12 cellular contexts compared by ENCODE assay signal in genomic region chr11:85725510-85726258, GRCh38. TPM values are rescaled to one million over a fixed set of nuclear protein-coding genes. Genes with fewer than 3 reads are reported as not detected.
A peak's percentile ranks its signal among the peaks of the same experiment; 100 is the strongest.
DNase-seq lines count a peak whose midpoint lies in the region; ATAC-seq and TF ChIP-seq lines count a peak whose summit lies in the region.
"Had no signal": no experiment of that assay in that cellular context is flagged by ENCODE, and none has a peak within 500 bp of the region (broad histone marks: within the 10 kb centered on the region; RNA-seq: fewer than 3 reads in every experiment).

No MANE protein-coding gene starts in this region.

- peaks cover 24% of the 10 kb centered on the region for H3K4me1 ChIP-seq in left ventricle myocardium inferior
- peaks cover 0 to 8% of the 10 kb centered on the region in 2 donors for H3K4me1 ChIP-seq in right atrium auricular region
- H3K4me1 ChIP-seq in GM23338 (ENCODE audit: insufficient read depth) = peaks cover 2% of the 10 kb centered on the region; the same call in 1 of the 2 replicates
- H3K4me1 ChIP-seq: BLaER1 treated with 17β-estradiol and CSF1 and Interleukin-3, amounts not matched to agents 10 nM and 100 nM; lower lobe of right lung had no signal

- H3K9me3 Mint-ChIP-seq in GM23338 = no peaks in the 10 kb centered on the region; the same call in 2 of the 3 replicates
- H3K9me3 Mint-ChIP-seq: stimulated activated effector memory CD8-positive, alpha-beta T cell treated with anti-CD3 and anti-CD28 coated beads, Interleukin-12 subunit alpha, Interleukin-12 subunit beta, amount 100 ng/mL, for 72 hours had no signal

- TF ChIP-seq CTCF in left ventricle myocardium inferior (IDR thresholded peaks at IDR 0.05; ENCODE audit: borderline replicate concordance) (peak; percentile 3), right atrium auricular region (IDR thresholded peaks at IDR 0.05) (no peak), GM23338 (conservative IDR thresholded peaks at IDR 0.05; ENCODE audit: low read depth in 2 of 2) (no peak)

- no peaks in the 10 kb centered on the region for H3K27me3 ChIP-seq in left ventricle myocardium inferior (ENCODE audit: low read depth)
- no peaks in the 10 kb centered on the region for H3K27me3 ChIP-seq in right atrium auricular region
- no peaks in the 10 kb centered on the region for H3K27me3 ChIP-seq in GM23338 (ENCODE audit: insufficient read depth)
- H3K27me3 ChIP-seq: BLaER1 treated with 17β-estradiol and CSF1 and Interleukin-3, amounts not matched to agents 10 nM and 100 nM had no signal

- H3F3A ChIP-seq in GM23338 (replicated peaks; ENCODE audit: low read depth) = no peaks in the 10 kb centered on the region

- no peak overlapping the region for H3K27ac Mint-ChIP-seq in GM23338
- H3K27ac Mint-ChIP-seq: stimulated activated effector memory CD8-positive, alpha-beta T cell treated with anti-CD3 and anti-CD28 coated beads, Interleukin-12 subunit alpha, Interleukin-12 subunit beta, amount 100 ng/mL, for 72 hours had no signal

- intact Hi-C loops in left ventricle myocardium inferior (cut with micrococcal nuclease) = no loop called here

- H4K20me1 ChIP-seq in GM23338 (replicated peaks; ENCODE audit: insufficient read depth) = no peaks in the 10 kb centered on the region
- H4K20me1 ChIP-seq: BLaER1 treated with 17β-estradiol and CSF1 and Interleukin-3, amounts not matched to agents 10 nM and 100 nM had no signal

- POLR2A ChIA-PET in HEK293T (lab: Yijun Ruan, JAX) = no interaction called here

- peaks cover 26% of the 10 kb centered on the region for H3K9me2 ChIP-seq in GM23338 (ENCODE audit: insufficient read depth)

- peaks cover 12% of the 10 kb centered on the region; the same call in 2 of the 3 replicates for H3K4me1 Mint-ChIP-seq in GM23338

- H3K27me3 Mint-ChIP-seq in GM23338 (ENCODE audit: insufficient read depth, low read depth, poor library complexity) = peaks cover 2% of the 10 kb centered on the region

- H3K27ac ChIP-seq in left ventricle myocardium inferior (replicated peaks) (peak overlapping the region; percentile 22), right atrium auricular region (peak overlapping the region in 1 of 2 donors; percentile 45), GM23338 (ENCODE audit: low read depth) (no peak overlapping the region)
- H3K27ac ChIP-seq: BLaER1 treated with 17β-estradiol and CSF1 and Interleukin-3, amounts not matched to agents 10 nM and 100 nM; lower lobe of right lung had no signal

- H3K36me3 ChIP-seq in left ventricle myocardium inferior (no peaks in the 10 kb centered on the region), right atrium auricular region (no peaks in the 10 kb centered on the region), GM23338 (ENCODE audit: insufficient read depth) (no peaks in the 10 kb centered on the region)
- H3K36me3 ChIP-seq: lower lobe of right lung had no signal

- CTCF ChIA-PET in HEK293T (lab: Yijun Ruan, JAX) = no interaction called here

- no peak overlapping the region for H2AFZ ChIP-seq in GM23338

- H3K4me3 ChIP-seq in left ventricle myocardium inferior (no peak overlapping the region), right atrium auricular region (no peak overlapping the region), GM23338 (no peak overlapping the region)
- H3K4me3 ChIP-seq: BLaER1 treated with 17β-estradiol and CSF1 and Interleukin-3, amounts not matched to agents 10 nM and 100 nM; lower lobe of right lung had no signal

- no peak overlapping the region for H3K4me3 Mint-ChIP-seq in GM23338
- H3K4me3 Mint-ChIP-seq: stimulated activated effector memory CD8-positive, alpha-beta T cell treated with anti-CD3 and anti-CD28 coated beads, Interleukin-12 subunit alpha, Interleukin-12 subunit beta, amount 100 ng/mL, for 72 hours had no signal

- ATAC-seq in GM23338 = no peak
- ATAC-seq: stimulated activated effector memory CD8-positive, alpha-beta T cell treated with anti-CD3 and anti-CD28 coated beads, Interleukin-12 subunit alpha, Interleukin-12 subunit beta, amount 100 ng/mL, for 72 hours had no signal

- H3K4me2 ChIP-seq in GM23338 = no peak overlapping the region
- H3K4me2 ChIP-seq: BLaER1 treated with 17β-estradiol and CSF1 and Interleukin-3, amounts not matched to agents 10 nM and 100 nM had no signal

- H3K36me3 Mint-ChIP-seq in GM23338 (ENCODE audit: low read depth) = no peaks in the 10 kb centered on the region

- H3K79me2 ChIP-seq in GM23338 (replicated peaks; ENCODE audit: insufficient read depth) = no peaks in the 10 kb centered on the region

- no peak for DNase-seq in left ventricle myocardium inferior
- no peak for DNase-seq in right atrium auricular region (ENCODE audit: low spot score)
- peak; percentile 85 for DNase-seq in amniotic epithelial cell (ENCODE audit: low read depth)
- peak; percentile 75 for DNase-seq in glomerular visceral epithelial cell (ENCODE audit: extremely low spot score)
- DNase-seq in HEK293T (ENCODE audit: extremely low spot score) = no peak
- no peak for DNase-seq in NCI-H1694 treated with DMSO at 0.1 percent for 48 hours (lab: John Stamatoyannopoulos, UW)
- no peak for DNase-seq in GM23338 (ENCODE audit: low spot score)
- no peak for DNase-seq in NCI-H2196 treated with DMSO at 0.1 percent for 48 hours (lab: John Stamatoyannopoulos, UW; ENCODE audit: unreplicated experiment)
- DNase-seq: lower lobe of right lung, NCI-H2227 treated with DMSO at 0.1 percent for 48 hours had no signal

- H3K9me3 ChIP-seq in left ventricle myocardium inferior (replicated peaks) = no peaks in the 10 kb centered on the region
- H3K9me3 ChIP-seq in right atrium auricular region = no peaks in the 10 kb centered on the region
- H3K9me3 ChIP-seq: BLaER1 treated with 17β-estradiol and CSF1 and Interleukin-3, amounts not matched to agents 10 nM and 100 nM; lower lobe of right lung had no signal

TF ChIP-seq in HEK293T, 16 proteins besides CTCF, POLR2A, EP300 and RAD21:
- TF ChIP-seq HDGF (IDR thresholded peaks at IDR 0.05; ENCODE audit: borderline replicate concordance) = no peak
- no peak for TF ChIP-seq LEF1 (IDR thresholded peaks at IDR 0.05; ENCODE audit: borderline replicate concordance)
- no peak for TF ChIP-seq FOXA1 (IDR thresholded peaks at IDR 0.05)
- TF ChIP-seq FOXM1 (IDR thresholded peaks at IDR 0.05; ENCODE audit: borderline replicate concordance) = no peak
- no peak for TF ChIP-seq ZNF384 (IDR thresholded peaks at IDR 0.05)
- TF ChIP-seq PKNOX1 (IDR thresholded peaks at IDR 0.05) = no peak
- no peak for TF ChIP-seq FOXK2 (IDR thresholded peaks at IDR 0.05)
- no peak for TF ChIP-seq SP1 (IDR thresholded peaks at IDR 0.05)
- no peak for TF ChIP-seq BHLHE40 (IDR thresholded peaks at IDR 0.05; ENCODE audit: borderline replicate concordance)
- TF ChIP-seq NFRKB (IDR thresholded peaks at IDR 0.05) = no peak
- TF ChIP-seq ARNT (IDR thresholded peaks at IDR 0.05) = no peak
- TF ChIP-seq L3MBTL2 (conservative IDR thresholded peaks at IDR 0.05) = no peak
- no peak for TF ChIP-seq CTBP1 (IDR thresholded peaks at IDR 0.05; ENCODE audit: borderline replicate concordance)
- no peak for TF ChIP-seq TARDBP (IDR thresholded peaks at IDR 0.05)
- TF ChIP-seq SUZ12 (IDR thresholded peaks at IDR 0.05) = no peak
TF ChIP-seq in HEK293T: peak in this region for 0.

RNA-seq across cellular contexts. Expression of gene CCDC89, which starts 39.7 kb away (rescaled TPM):
- total RNA-seq in left ventricle myocardium inferior (0.63 TPM), right atrium auricular region (1 to 10 TPM in 1 of 2 donors, under 1 TPM in 1; 0.24 to 1.1 TPM)
- 0.31 TPM in 1 of 2 replicates, not detected in the other for total RNA-seq in GM23338 (2014; rRNA removed; shearing (Covaris generic))
- polyA plus RNA-seq in GM23338 (2016; fragmentation: Nextera tagmentation; extraction: Ambion mirVana) = not detected in 2 replicates

Comparison
In these comparisons a context has a peak if more than half of its experiments do, and no peak if none do; other contexts are left out.
1. DNase-seq: peak in amniotic epithelial cell (single experiment) and glomerular visceral epithelial cell (single experiment); none in left ventricle myocardium inferior (single experiment), right atrium auricular region (single experiment), HEK293T (single experiment), NCI-H1694 treated with DMSO at 0.1 percent for 48 hours (single experiment), GM23338 (single experiment) and NCI-H2196 treated with DMSO at 0.1 percent for 48 hours (single experiment).